In genomic region chr13:50531917-50532899, GRCh38 we compare ENCODE assay signal across 8 cellular contexts.
DNase-seq lines count a peak whose midpoint lies in the region; ATAC-seq and TF ChIP-seq lines count a peak whose summit lies in the region.

No MANE protein-coding gene starts in this region.

- no peak overlapping the region for H3K4me3 ChIP-seq in mammary epithelial cell (replicated peaks in 1 of 3; ENCODE audit: insufficient read depth in 1 of 3, low read depth in 2 of 3, low read length in 3 of 3)

- in situ Hi-C loops in KBM-7 (cut with MboI; ENCODE audit: low pct_unique_long_range_greater_than_20kb, low sequenced_read_pairs) = no loop called here
- in situ Hi-C loops in mammary epithelial cell (cut with MboI; ENCODE audit: low sequenced_read_pairs in 2 of 2) = loop anchor here (25.0 kb wide), 2 partner anchors 445 to 545 kb away; partner anchors contain the start of gene TRIM13 (in 2 of the 2)

- ATAC-seq in GM19455 (IDR thresholded peaks at IDR 0.05; ENCODE audit: unreplicated experiment) (no peak), GM19395 (IDR thresholded peaks at IDR 0.05; ENCODE audit: unreplicated experiment) (no peak)

- H3K79me2 ChIP-seq in mammary epithelial cell (ENCODE audit: insufficient read depth, low read length) = no peaks in the 10 kb centered on the region

- peak overlapping the region in 2 of 3 experiments; percentile 25 to 65 for H3K27ac Mint-ChIP-seq in nephron

- DNase-seq in DMS114 treated with DMSO at 0.1 percent for 48 hours (lab: John Stamatoyannopoulos, UW; ENCODE audit: unreplicated experiment) = peak; percentile 4
- DNase-seq in KBM-7 = peak; percentile 54
- DNase-seq in mammary epithelial cell = no peak
- no peak for DNase-seq in activated CD8-positive, alpha-beta memory T cell treated with anti-CD3 and anti-CD28 coated beads, Interleukin-2, amount 50 U/mL, for 4 hours
- no peak for DNase-seq in amniotic stem cell (lab: John Stamatoyannopoulos, UW)

- no TSS peak for BruUV-seq in mammary epithelial cell (replicated peaks; lab: Mats Ljungman, UMichigan)

- peaks cover 34% of the 10 kb centered on the region for H3K4me1 Mint-ChIP-seq in nephron

- peaks cover 29% of the 10 kb centered on the region for H3K9me3 Mint-ChIP-seq in nephron

- no peak overlapping the region for H3K9ac ChIP-seq in mammary epithelial cell (ENCODE audit: insufficient read depth, low read length)

- no peak overlapping the region for H2AFZ ChIP-seq in mammary epithelial cell (ENCODE audit: low read depth, low read length)

- CTCF ChIA-PET in mammary epithelial cell (lab: Charles Lee; ENCODE audit: low non-redundant PET) = interaction anchor here (0.6 to 0.7 kb wide), 2 partner anchors 152 to 368 kb away, joined by 3 to 4 read pairs; no protein-coding TSS in a partner anchor

- TF ChIP-seq CTCF in mammary epithelial cell (conservative IDR thresholded peaks at IDR 0.05 in 1 of 2, IDR thresholded peaks at IDR 0.05 in 1 of 2; ENCODE audit: extremely low read depth in 1 of 2, insufficient read depth in 1 of 2, low read depth in 1 of 2, low read length in 2 of 2) = peak; percentile 40 to 54
- TF ChIP-seq CTCF in nephron (IDR thresholded peaks at IDR 0.05; ENCODE audit: unreplicated experiment in 3 of 3) = peak in 2 of 3 experiments; percentile 50 to 58

- no peak overlapping the region for H3K4me2 ChIP-seq in mammary epithelial cell (ENCODE audit: insufficient read depth, low read depth, low read length)

- no peaks in the 10 kb centered on the region for H3K27me3 ChIP-seq in mammary epithelial cell (ENCODE audit: insufficient read depth, low read length)

- H3K9me3 ChIP-seq in mammary epithelial cell (replicated peaks; ENCODE audit: insufficient read depth, low read length) = peaks cover 7% of the 10 kb centered on the region

- no peak overlapping the region for H3K27ac ChIP-seq in mammary epithelial cell (ENCODE audit: insufficient read depth, low read depth, low read length)

- no peaks in the 10 kb centered on the region for H3K36me3 ChIP-seq in mammary epithelial cell (ENCODE audit: insufficient read depth, low read length)

- H3K4me1 ChIP-seq in mammary epithelial cell (ENCODE audit: insufficient read depth, low read length) = peaks cover 30% of the 10 kb centered on the region

- no peak overlapping the region for H3K4me3 Mint-ChIP-seq in nephron

- peaks cover 24% of the 10 kb centered on the region for H3K36me3 Mint-ChIP-seq in nephron (ENCODE audit: low read depth)

- no peaks in the 10 kb centered on the region for H3K27me3 Mint-ChIP-seq in nephron (ENCODE audit: low read depth)

- no peaks in the 10 kb centered on the region for H4K20me1 ChIP-seq in mammary epithelial cell (ENCODE audit: insufficient read depth, low read length)

- intact Hi-C loops in mammary epithelial cell (cut with micrococcal nuclease) = loop anchor here (1.0 to 10.0 kb wide), 8 partner anchors 267 to 556 kb away; partner anchors contain the start of gene TRIM13

- dilution Hi-C loops in mammary epithelial cell (cut with HindIII; ENCODE audit: low sequenced_read_pairs) = no loop called here

- 80% methylated on average over 5 of the region's 5 CpGs for WGBS in mammary epithelial cell (ENCODE audit: low coverage, missing lambda C conversion rate)

Comparison
In these comparisons a context has a peak if more than half of its experiments do, and no peak if none do; other contexts are left out.
1. DNase-seq: peak in DMS114 treated with DMSO at 0.1 percent for 48 hours (single experiment) and KBM-7 (single experiment); none in mammary epithelial cell (single experiment), activated CD8-positive, alpha-beta memory T cell treated with anti-CD3 and anti-CD28 coated beads, Interleukin-2, amount 50 U/mL, for 4 hours (single experiment) and amniotic stem cell (single experiment).